7 cellular contexts compared by ENCODE assay signal in genomic region chr16:2148714-2149629, GRCh38. TPM values are rescaled to one million over a fixed set of nuclear protein-coding genes. Genes with fewer than 3 reads are reported as not detected.
DNase-seq lines count a peak whose midpoint lies in the region; ATAC-seq and TF ChIP-seq lines count a peak whose summit lies in the region.

No MANE protein-coding gene starts in this region.

- TF ChIP-seq POLR2A in GM18505 (IDR thresholded peaks at IDR 0.05; ENCODE audit: borderline replicate concordance, extremely low read depth, insufficient read depth, insufficient read length), result no peak

- peak overlapping the region; percentile 52 to 78 (median 71) for H3K4me3 Mint-ChIP-seq in brain
- peak overlapping the region; percentile 59 for H3K4me3 Mint-ChIP-seq in mesothelial cell of epicardium

- H3K27ac Mint-ChIP-seq in brain, result peak overlapping the region in 2 of 5 experiments; percentile 16 to 93
- H3K27ac Mint-ChIP-seq in mesothelial cell of epicardium, result no peak overlapping the region

- no peaks in the 10 kb centered on the region for H3K9me3 Mint-ChIP-seq in brain
- H3K9me3 Mint-ChIP-seq in mesothelial cell of epicardium, result no peaks in the 10 kb centered on the region

- peak overlapping the region; percentile 45 for H3K4me3 ChIP-seq in GM06990 (replicated peaks; ENCODE audit: low read depth, low read length)
- peak overlapping the region; percentile 67 for H3K4me3 ChIP-seq in MM.1S (ENCODE audit: low read length)

- H3K36me3 Mint-ChIP-seq in brain (peaks cover 7% of the 10 kb centered on the region), mesothelial cell of epicardium (peaks cover 4% of the 10 kb centered on the region)

- H3K4me1 Mint-ChIP-seq in brain (peaks cover 52% of the 10 kb centered on the region), mesothelial cell of epicardium (peaks cover 39% of the 10 kb centered on the region)

- no peaks in the 10 kb centered on the region for H3K27me3 ChIP-seq in GM06990 (replicated peaks; ENCODE audit: control insufficient read depth, insufficient read depth, low read length)
- no peaks in the 10 kb centered on the region for H3K27me3 ChIP-seq in MM.1S (replicated peaks; ENCODE audit: insufficient read depth, low read length)

- H2AFZ ChIP-seq in MM.1S (ENCODE audit: low read length), result peak overlapping the region; percentile 58

- no peaks in the 10 kb centered on the region for H3K9me3 ChIP-seq in MM.1S (replicated peaks; ENCODE audit: insufficient read depth, low read length)

- peaks cover 36% of the 10 kb centered on the region for H4K20me1 ChIP-seq in MM.1S (ENCODE audit: insufficient read depth, low read length)

- ATAC-seq in GM21526 (IDR thresholded peaks at IDR 0.05; ENCODE audit: low FRiP score, unreplicated experiment) (no peak), GM21529 (IDR thresholded peaks at IDR 0.05; ENCODE audit: unreplicated experiment) (no peak), GM18505 (IDR thresholded peaks at IDR 0.05; ENCODE audit: unreplicated experiment) (no peak)

- TF ChIP-seq CTCF in GM06990 (IDR thresholded peaks at IDR 0.05; ENCODE audit: insufficient read depth, low read length, poor library complexity, severe bottlenecking), result no peak
- TF ChIP-seq CTCF in MM.1S (IDR thresholded peaks at IDR 0.05; ENCODE audit: low read length), result peak; percentile 12; the same call in 1 of the 2 replicates
- no peak for TF ChIP-seq CTCF in brain (conservative IDR thresholded peaks at IDR 0.05)
- no peak for TF ChIP-seq CTCF in mesothelial cell of epicardium (IDR thresholded peaks at IDR 0.05; ENCODE audit: unreplicated experiment)

- H3K9me2 ChIP-seq in MM.1S (replicated peaks; ENCODE audit: insufficient read depth, low read length), result no peaks in the 10 kb centered on the region

- H3K36me3 ChIP-seq in GM06990 (ENCODE audit: control insufficient read depth, insufficient read depth, low read length), result peaks cover 19% of the 10 kb centered on the region
- peaks cover 3% of the 10 kb centered on the region; the same call in 1 of the 2 replicates for H3K36me3 ChIP-seq in MM.1S (replicated peaks; ENCODE audit: insufficient read depth, low read length)

- H3K27me3 Mint-ChIP-seq in brain (no peaks in the 10 kb centered on the region), mesothelial cell of epicardium (ENCODE audit: low read depth) (no peaks in the 10 kb centered on the region)

- DNase-seq in GM06990 (ENCODE audit: extremely low read depth, insufficient read length) (peak; percentile 48), MM.1S (peak; percentile 42), mesothelial cell of epicardium (ENCODE audit: low spot score in 2 of 2, unreplicated experiment in 2 of 2) (no peak)

- H3K9ac ChIP-seq in MM.1S (ENCODE audit: low read length), result peak overlapping the region; percentile 60; the same call in 1 of the 2 replicates

- H3K79me2 ChIP-seq in MM.1S (ENCODE audit: low read length), result peaks cover 14% of the 10 kb centered on the region

- no peak overlapping the region for H3K27ac ChIP-seq in MM.1S (ENCODE audit: low read length)

- H3F3A ChIP-seq in MM.1S (ENCODE audit: insufficient read depth, low read length), result peaks cover 61% of the 10 kb centered on the region

- H3K4me2 ChIP-seq in MM.1S (ENCODE audit: low read depth, low read length), result peak overlapping the region; percentile 99

- peaks cover 27% of the 10 kb centered on the region for H3K4me1 ChIP-seq in MM.1S (ENCODE audit: low read length)

RNA-seq across cellular contexts. Expression of gene RAB26, which starts 0.5 kb away (rescaled TPM):
- polyA plus RNA-seq in brain (ENCODE audit: insufficient read depth, low read depth, low replicate concordance), result 13.7 TPM
- total RNA-seq in mesothelial cell of epicardium, result 1.1 to 1.5 TPM (median 1.3 TPM) in 3 replicates

RNA-seq across cellular contexts. Expression of gene TRAF7, which starts 6.6 kb away (rescaled TPM):
- polyA plus RNA-seq in brain (ENCODE audit: insufficient read depth, low read depth, low replicate concordance), result 89.5 TPM
- 63.1 to 68.5 TPM (median 66.1 TPM) in 3 replicates for total RNA-seq in mesothelial cell of epicardium

RNA-seq across cellular contexts. Expression of gene PKD1, which starts 13.3 kb away (rescaled TPM):
- polyA plus RNA-seq in brain (ENCODE audit: insufficient read depth, low read depth, low replicate concordance), result 32.3 TPM
- 173 to 183 TPM (median 175 TPM) in 3 replicates for total RNA-seq in mesothelial cell of epicardium

RNA-seq across cellular contexts. Expression of gene CASKIN1, which starts 47.4 kb away (rescaled TPM):
- polyA plus RNA-seq in brain (ENCODE audit: insufficient read depth, low read depth, low replicate concordance), result 17.2 TPM
- 8.9 to 9.8 TPM (median 9.8 TPM) in 3 replicates for total RNA-seq in mesothelial cell of epicardium

RNA-seq across cellular contexts. Expression of gene MLST8, which starts 56.3 kb away (rescaled TPM):
- polyA plus RNA-seq in brain (ENCODE audit: insufficient read depth, low read depth, low replicate concordance), result 131 TPM
- total RNA-seq in mesothelial cell of epicardium, result 45.9 to 49.0 TPM (median 47.2 TPM) in 3 replicates

Comparison
In these comparisons a context has a peak if more than half of its experiments do, and no peak if none do; other contexts are left out.
1. DNase-seq: peak in GM06990 (single experiment) and MM.1S (single experiment); none in mesothelial cell of epicardium (0 of 2).